9 cellular contexts compared by ENCODE assay signal in genomic region chr5:50667079-50667652, GRCh38. TPM values are rescaled to one million over a fixed set of nuclear protein-coding genes. Genes with fewer than 3 reads are reported as not detected.
DNase-seq lines count a peak whose midpoint lies in the region; TF ChIP-seq lines count a peak whose summit lies in the region.
"Had no signal": no experiment of that assay in that cellular context is flagged by ENCODE, and none has a peak within 500 bp of the region (broad histone marks: within the 10 kb centered on the region; RNA-seq: fewer than 3 reads in every experiment).

No MANE protein-coding gene starts in this region.

- H3K9ac ChIP-seq in muscle layer of colon (ENCODE audit: low read length), result peak overlapping the region; percentile 53

- H3K27ac ChIP-seq in muscle layer of colon (ENCODE audit: low read depth, low read length), result peak overlapping the region; percentile 88
- peak overlapping the region; percentile 93 to 98 (median 93) for H3K27ac ChIP-seq in thyroid gland
- H3K27ac ChIP-seq: 22Rv1 had no signal

- H3K4me3 ChIP-seq in H7 (ENCODE audit: insufficient read depth, low read depth, low read length) (peak overlapping the region; percentile 74), LNCaP clone FGC (ENCODE audit: low read depth, low read length) (peak overlapping the region; percentile 71), WI38 (ENCODE audit: low read depth, low read length) (peak overlapping the region; percentile 87), epithelial cell of proximal tubule (ENCODE audit: low read depth, low read length) (peak overlapping the region; percentile 81), muscle layer of colon (ENCODE audit: low read depth in 1 of 2, low read length in 2 of 2) (peak overlapping the region; percentile 76 to 97), thyroid gland (replicated peaks in 1 of 3) (peak overlapping the region; percentile 65 to 92 (median 77))

- intact Hi-C loops in thyroid gland (cut with DNase I), result no loop called here

- TF ChIP-seq CTCF in LNCaP clone FGC (IDR thresholded peaks at IDR 0.05; ENCODE audit: control insufficient read depth, extremely low read depth, insufficient read depth) (no peak), WI38 (IDR thresholded peaks at IDR 0.05; ENCODE audit: low read depth, low read length) (no peak), epithelial cell of proximal tubule (conservative IDR thresholded peaks at IDR 0.05; ENCODE audit: low read depth, low read length) (no peak), thyroid gland (IDR thresholded peaks at IDR 0.05) (no peak)

- DNase-seq in DMS 273 (lab: John Stamatoyannopoulos, UW; ENCODE audit: unreplicated experiment), result peak; percentile 49
- no peak for DNase-seq in DMS 273 treated with DMSO at 0.1 percent for 48 hours (lab: John Stamatoyannopoulos, UW)
- peak; percentile 76 for DNase-seq in H7
- DNase-seq in LNCaP clone FGC (ENCODE audit: low read depth), result no peak
- no peak for DNase-seq in epithelial cell of proximal tubule (ENCODE audit: low read depth)
- peak; percentile 63 to 65 for DNase-seq in thyroid gland

- H3K9me3 ChIP-seq in muscle layer of colon (ENCODE audit: low read length) (no peaks in the 10 kb centered on the region), thyroid gland (no peaks in the 10 kb centered on the region)

- TF ChIP-seq POLR2A in thyroid gland (IDR thresholded peaks at IDR 0.05), result peak in 1 of 2 donors; percentile 13

- no peaks in the 10 kb centered on the region; the same call in 1 of the 2 replicates for H3K27me3 ChIP-seq in H7 (ENCODE audit: control insufficient read depth, insufficient read depth, low read length)
- no peaks in the 10 kb centered on the region for H3K27me3 ChIP-seq in muscle layer of colon (ENCODE audit: control insufficient read depth in 1 of 2, insufficient read depth in 2 of 2, low read length in 2 of 2)
- H3K27me3 ChIP-seq in thyroid gland, result no peaks in the 10 kb centered on the region

- WGBS in thyroid gland, 2 donors, result 0% methylated on average over 4 to 19 of the region's 43 CpGs

- peaks cover 8% of the 10 kb centered on the region for H3K4me1 ChIP-seq in muscle layer of colon (ENCODE audit: insufficient read depth, low read length)
- peaks cover 14 to 22% of the 10 kb centered on the region in 2 donors for H3K4me1 ChIP-seq in thyroid gland

- H3K36me3 ChIP-seq in H7 (replicated peaks; ENCODE audit: control insufficient read depth, insufficient read depth, low read length) (no peaks in the 10 kb centered on the region), muscle layer of colon (ENCODE audit: insufficient read depth, low read length) (no peaks in the 10 kb centered on the region), thyroid gland (no peaks in the 10 kb centered on the region)

RNA-seq across cellular contexts. Expression of gene PARP8, which starts 0.7 kb away (rescaled TPM):
- 12.1 and 19.9 TPM in 2 replicates for total RNA-seq in H7 (2014; rRNA removed; shearing (Covaris generic))
- total RNA-seq in epithelial cell of proximal tubule (5.2 and 8.8 TPM in 2 replicates), thyroid gland (100 to 1,000 TPM in 3 of 4 donors, 10 to 100 TPM in 1; 71.2 to 151 (median 107) TPM)

Comparison
In these comparisons a context has a peak if more than half of its experiments do, and no peak if none do; other contexts are left out.
1. DNase-seq: peak in DMS 273 (single experiment), H7 (single experiment) and thyroid gland (2 of 2); none in DMS 273 treated with DMSO at 0.1 percent for 48 hours (single experiment), LNCaP clone FGC (single experiment) and epithelial cell of proximal tubule (single experiment).
2. Peak in every context shown above with its lines, with median percentiles within 50 percentile points of each other: H3K4me3 ChIP-seq.